ENCODE assay signal across 8 cellular contexts in genomic region chr16:12538667-12539081, GRCh38.
DNase-seq lines count a peak whose midpoint lies in the region; ATAC-seq lines count a peak whose summit lies in the region.
"Had no signal": no experiment of that assay in that cellular context is flagged by ENCODE, and none has a peak within 500 bp of the region (broad histone marks: within the 10 kb centered on the region; RNA-seq: fewer than 3 reads in every experiment).

No MANE protein-coding gene starts in this region.

- peak overlapping the region; percentile 0 for H3K4me3 Mint-ChIP-seq in activated CD4-positive, alpha-beta memory T cell treated with anti-CD3 and anti-CD28 coated beads for 36 hours

- no peak for ATAC-seq in GM19328 (IDR thresholded peaks at IDR 0.05; ENCODE audit: unreplicated experiment)

- peaks cover 84% of the 10 kb centered on the region for H3K4me1 Mint-ChIP-seq in activated CD4-positive, alpha-beta memory T cell treated with anti-CD3 and anti-CD28 coated beads for 36 hours (ENCODE audit: low read depth)

- CTCF ChIA-PET in activated CD4-positive, alpha-beta memory T cell treated with anti-CD3 and anti-CD28 coated beads for 36 hours (lab: Charles Lee): interaction anchor here (0.8 to 2.1 kb wide), 6 partner anchors 10 to 211 kb away, joined by 3 to 5 read pairs (median 4); no protein-coding TSS in a partner anchor

- H3K9me3 Mint-ChIP-seq in activated CD4-positive, alpha-beta memory T cell treated with anti-CD3 and anti-CD28 coated beads for 36 hours: no peaks in the 10 kb centered on the region

- H3K36me3 Mint-ChIP-seq in activated CD4-positive, alpha-beta memory T cell treated with anti-CD3 and anti-CD28 coated beads for 36 hours: peaks cover 4% of the 10 kb centered on the region

- POLR2A ChIA-PET in activated CD4-positive, alpha-beta memory T cell treated with anti-CD3 and anti-CD28 coated beads for 36 hours (lab: Charles Lee): interaction anchor here (1.0 to 4.3 kb wide), 6 partner anchors 8 to 211 kb away, joined by 3 to 19 read pairs (median 4); no protein-coding TSS in a partner anchor

- peak; percentile 28 for DNase-seq in GM03348 (ENCODE audit: low spot score)
- DNase-seq in NCI-H146 treated with DMSO at 0.1 percent for 48 hours (lab: John Stamatoyannopoulos, UW; ENCODE audit: unreplicated experiment): peak; percentile 54
- peak; percentile 41 for DNase-seq in activated CD4-positive, alpha-beta memory T cell treated with anti-CD3 and anti-CD28 coated beads for 36 hours
- DNase-seq in myocyte (ENCODE audit: low read depth): peak; percentile 36
- no peak for DNase-seq in HCEC 1CT
- DNase-seq in NOMO-1 treated with dmso at 0.1 percent for 144 hours (lab: John Stamatoyannopoulos, UW; ENCODE audit: unreplicated experiment): no peak
- DNase-seq: tibial artery had no signal

- H3K27ac Mint-ChIP-seq in activated CD4-positive, alpha-beta memory T cell treated with anti-CD3 and anti-CD28 coated beads for 36 hours: peak overlapping the region; percentile 94

- intact Hi-C loops in activated CD4-positive, alpha-beta memory T cell treated with anti-CD3 and anti-CD28 coated beads for 36 hours (cut with micrococcal nuclease): loop anchor here (1.0 to 5.0 kb wide), 7 partner anchors 10 to 458 kb away; partner anchors contain the start of gene CPPED1

- no peaks in the 10 kb centered on the region for H3K27me3 Mint-ChIP-seq in activated CD4-positive, alpha-beta memory T cell treated with anti-CD3 and anti-CD28 coated beads for 36 hours

Comparison
In these comparisons a context has a peak if more than half of its experiments do, and no peak if none do; other contexts are left out.
1. DNase-seq: peak in GM03348 (single experiment), NCI-H146 treated with DMSO at 0.1 percent for 48 hours (single experiment), activated CD4-positive, alpha-beta memory T cell treated with anti-CD3 and anti-CD28 coated beads for 36 hours (single experiment) and myocyte (single experiment); none in HCEC 1CT (single experiment) and NOMO-1 treated with dmso at 0.1 percent for 144 hours (single experiment).